Comparison of ENCODE assay signal across 1 cellular context in the genomic region with DNA sequence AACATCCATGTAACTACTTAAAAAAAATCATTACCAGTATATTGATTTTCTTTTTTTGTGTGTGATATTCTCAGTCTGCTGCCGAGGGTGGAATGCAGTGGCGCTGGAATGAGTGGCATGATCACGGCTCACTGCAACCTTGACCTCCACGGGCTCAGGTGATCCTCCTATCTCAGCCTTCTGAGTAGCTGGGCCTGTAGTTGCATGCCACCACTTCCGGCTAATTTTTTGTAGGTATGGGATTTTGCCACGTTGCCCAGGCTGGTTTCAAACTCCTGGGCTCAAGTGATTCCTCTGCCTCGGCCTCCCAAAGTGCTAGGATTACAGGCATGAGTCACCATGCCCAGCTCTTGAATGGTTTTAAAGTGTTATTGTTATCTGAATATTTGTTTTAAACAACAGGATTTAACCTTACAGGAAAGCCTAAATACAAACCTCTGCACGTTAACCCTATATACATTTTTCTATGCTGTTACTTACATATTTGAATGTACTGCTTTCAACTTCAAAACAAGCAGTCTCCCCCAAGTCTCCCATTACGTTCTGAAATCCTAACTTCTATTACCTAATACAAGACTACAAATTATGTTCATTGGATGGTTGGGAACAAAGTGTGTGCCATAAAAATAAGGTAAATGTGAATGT.
TF ChIP-seq lines count a peak whose summit lies in the region.

No MANE protein-coding gene starts in this region.

TF ChIP-seq in HepG2, 621 proteins besides CTCF, POLR2A, EP300 and RAD21 (continued from another document and continues in another):
- TF ChIP-seq, protein P1, sequence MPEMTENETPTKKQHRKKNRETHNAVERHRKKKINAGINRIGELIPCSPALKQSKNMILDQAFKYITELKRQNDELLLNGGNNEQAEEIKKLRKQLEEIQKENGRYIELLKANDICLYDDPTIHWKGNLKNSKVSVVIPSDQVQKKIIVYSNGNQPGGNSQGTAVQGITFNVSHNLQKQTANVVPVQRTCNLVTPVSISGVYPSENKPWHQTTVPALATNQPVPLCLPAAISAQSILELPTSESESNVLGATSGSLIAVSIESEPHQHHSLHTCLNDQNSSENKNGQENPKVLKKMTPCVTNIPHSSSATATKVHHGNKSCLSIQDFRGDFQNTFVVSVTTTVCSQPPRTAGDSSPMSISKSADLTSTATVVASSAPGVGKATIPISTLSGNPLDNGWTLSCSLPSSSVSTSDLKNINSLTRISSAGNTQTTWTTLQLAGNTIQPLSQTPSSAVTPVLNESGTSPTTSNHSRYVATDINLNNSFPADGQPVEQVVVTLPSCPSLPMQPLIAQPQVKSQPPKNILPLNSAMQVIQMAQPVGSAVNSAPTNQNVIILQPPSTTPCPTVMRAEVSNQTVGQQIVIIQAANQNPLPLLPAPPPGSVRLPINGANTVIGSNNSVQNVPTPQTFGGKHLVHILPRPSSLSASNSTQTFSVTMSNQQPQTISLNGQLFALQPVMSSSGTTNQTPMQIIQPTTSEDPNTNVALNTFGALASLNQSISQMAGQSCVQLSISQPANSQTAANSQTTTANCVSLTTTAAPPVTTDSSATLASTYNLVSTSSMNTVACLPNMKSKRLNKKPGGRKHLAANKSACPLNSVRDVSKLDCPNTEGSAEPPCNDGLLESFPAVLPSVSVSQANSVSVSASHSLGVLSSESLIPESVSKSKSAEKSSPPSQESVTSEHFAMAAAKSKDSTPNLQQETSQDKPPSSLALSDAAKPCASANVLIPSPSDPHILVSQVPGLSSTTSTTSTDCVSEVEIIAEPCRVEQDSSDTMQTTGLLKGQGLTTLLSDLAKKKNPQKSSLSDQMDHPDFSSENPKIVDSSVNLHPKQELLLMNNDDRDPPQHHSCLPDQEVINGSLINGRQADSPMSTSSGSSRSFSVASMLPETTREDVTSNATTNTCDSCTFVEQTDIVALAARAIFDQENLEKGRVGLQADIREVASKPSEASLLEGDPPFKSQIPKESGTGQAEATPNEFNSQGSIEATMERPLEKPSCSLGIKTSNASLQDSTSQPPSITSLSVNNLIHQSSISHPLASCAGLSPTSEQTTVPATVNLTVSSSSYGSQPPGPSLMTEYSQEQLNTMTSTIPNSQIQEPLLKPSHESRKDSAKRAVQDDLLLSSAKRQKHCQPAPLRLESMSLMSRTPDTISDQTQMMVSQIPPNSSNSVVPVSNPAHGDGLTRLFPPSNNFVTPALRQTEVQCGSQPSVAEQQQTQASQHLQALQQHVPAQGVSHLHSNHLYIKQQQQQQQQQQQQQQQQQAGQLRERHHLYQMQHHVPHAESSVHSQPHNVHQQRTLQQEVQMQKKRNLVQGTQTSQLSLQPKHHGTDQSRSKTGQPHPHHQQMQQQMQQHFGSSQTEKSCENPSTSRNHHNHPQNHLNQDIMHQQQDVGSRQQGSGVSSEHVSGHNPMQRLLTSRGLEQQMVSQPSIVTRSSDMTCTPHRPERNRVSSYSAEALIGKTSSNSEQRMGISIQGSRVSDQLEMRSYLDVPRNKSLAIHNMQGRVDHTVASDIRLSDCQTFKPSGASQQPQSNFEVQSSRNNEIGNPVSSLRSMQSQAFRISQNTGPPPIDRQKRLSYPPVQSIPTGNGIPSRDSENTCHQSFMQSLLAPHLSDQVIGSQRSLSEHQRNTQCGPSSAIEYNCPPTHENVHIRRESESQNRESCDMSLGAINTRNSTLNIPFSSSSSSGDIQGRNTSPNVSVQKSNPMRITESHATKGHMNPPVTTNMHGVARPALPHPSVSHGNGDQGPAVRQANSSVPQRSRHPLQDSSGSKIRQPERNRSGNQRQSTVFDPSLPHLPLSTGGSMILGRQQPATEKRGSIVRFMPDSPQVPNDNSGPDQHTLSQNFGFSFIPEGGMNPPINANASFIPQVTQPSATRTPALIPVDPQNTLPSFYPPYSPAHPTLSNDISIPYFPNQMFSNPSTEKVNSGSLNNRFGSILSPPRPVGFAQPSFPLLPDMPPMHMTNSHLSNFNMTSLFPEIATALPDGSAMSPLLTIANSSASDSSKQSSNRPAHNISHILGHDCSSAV (CRISPR knock-in tag; IDR thresholded peaks at IDR 0.05; ENCODE audit: borderline replicate concordance) = no peak
- TF ChIP-seq, protein P2, sequence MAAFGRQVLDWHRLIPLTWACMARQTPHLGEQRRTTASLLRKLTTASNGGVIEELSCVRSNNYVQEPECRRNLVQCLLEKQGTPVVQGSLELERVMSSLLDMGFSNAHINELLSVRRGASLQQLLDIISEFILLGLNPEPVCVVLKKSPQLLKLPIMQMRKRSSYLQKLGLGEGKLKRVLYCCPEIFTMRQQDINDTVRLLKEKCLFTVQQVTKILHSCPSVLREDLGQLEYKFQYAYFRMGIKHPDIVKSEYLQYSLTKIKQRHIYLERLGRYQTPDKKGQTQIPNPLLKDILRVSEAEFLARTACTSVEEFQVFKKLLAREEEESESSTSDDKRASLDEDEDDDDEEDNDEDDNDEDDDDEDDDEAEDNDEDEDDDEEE (CRISPR knock-in tag; IDR thresholded peaks at IDR 0.05) = no peak
- no peak for TF ChIP-seq ZNF329 (CRISPR knock-in tag; IDR thresholded peaks at IDR 0.05; ENCODE audit: low read depth)
- no peak for TF ChIP-seq ZNF432 (CRISPR knock-in tag; IDR thresholded peaks at IDR 0.05; ENCODE audit: borderline replicate concordance)
- TF ChIP-seq, protein P3, sequence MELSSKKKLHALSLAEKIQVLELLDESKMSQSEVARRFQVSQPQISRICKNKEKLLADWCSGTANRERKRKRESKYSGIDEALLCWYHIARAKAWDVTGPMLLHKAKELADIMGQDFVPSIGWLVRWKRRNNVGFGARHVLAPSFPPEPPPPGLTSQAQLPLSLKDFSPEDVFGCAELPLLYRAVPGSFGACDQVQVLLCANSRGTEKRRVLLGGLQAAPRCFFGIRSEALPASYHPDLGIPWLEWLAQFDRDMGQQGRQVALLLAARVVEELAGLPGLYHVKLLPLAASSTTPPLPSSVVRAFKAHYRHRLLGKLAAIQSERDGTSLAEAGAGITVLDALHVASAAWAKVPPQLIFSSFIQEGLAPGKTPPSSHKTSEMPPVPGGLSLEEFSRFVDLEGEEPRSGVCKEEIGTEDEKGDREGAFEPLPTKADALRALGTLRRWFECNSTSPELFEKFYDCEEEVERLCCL (CRISPR knock-in tag; IDR thresholded peaks at IDR 0.05; ENCODE audit: borderline replicate concordance) = no peak
- peak; percentile 57 for TF ChIP-seq RXRB (CRISPR knock-in tag; IDR thresholded peaks at IDR 0.05; ENCODE audit: borderline replicate concordance)
- TF ChIP-seq ZNF614 (CRISPR knock-in tag; IDR thresholded peaks at IDR 0.05; ENCODE audit: borderline replicate concordance) = peak; percentile 48; the same call in 1 of the 2 replicates
- TF ChIP-seq TMF1 (CRISPR knock-in tag; IDR thresholded peaks at IDR 0.05; ENCODE audit: low read depth) = no peak
- TF ChIP-seq, protein P4, sequence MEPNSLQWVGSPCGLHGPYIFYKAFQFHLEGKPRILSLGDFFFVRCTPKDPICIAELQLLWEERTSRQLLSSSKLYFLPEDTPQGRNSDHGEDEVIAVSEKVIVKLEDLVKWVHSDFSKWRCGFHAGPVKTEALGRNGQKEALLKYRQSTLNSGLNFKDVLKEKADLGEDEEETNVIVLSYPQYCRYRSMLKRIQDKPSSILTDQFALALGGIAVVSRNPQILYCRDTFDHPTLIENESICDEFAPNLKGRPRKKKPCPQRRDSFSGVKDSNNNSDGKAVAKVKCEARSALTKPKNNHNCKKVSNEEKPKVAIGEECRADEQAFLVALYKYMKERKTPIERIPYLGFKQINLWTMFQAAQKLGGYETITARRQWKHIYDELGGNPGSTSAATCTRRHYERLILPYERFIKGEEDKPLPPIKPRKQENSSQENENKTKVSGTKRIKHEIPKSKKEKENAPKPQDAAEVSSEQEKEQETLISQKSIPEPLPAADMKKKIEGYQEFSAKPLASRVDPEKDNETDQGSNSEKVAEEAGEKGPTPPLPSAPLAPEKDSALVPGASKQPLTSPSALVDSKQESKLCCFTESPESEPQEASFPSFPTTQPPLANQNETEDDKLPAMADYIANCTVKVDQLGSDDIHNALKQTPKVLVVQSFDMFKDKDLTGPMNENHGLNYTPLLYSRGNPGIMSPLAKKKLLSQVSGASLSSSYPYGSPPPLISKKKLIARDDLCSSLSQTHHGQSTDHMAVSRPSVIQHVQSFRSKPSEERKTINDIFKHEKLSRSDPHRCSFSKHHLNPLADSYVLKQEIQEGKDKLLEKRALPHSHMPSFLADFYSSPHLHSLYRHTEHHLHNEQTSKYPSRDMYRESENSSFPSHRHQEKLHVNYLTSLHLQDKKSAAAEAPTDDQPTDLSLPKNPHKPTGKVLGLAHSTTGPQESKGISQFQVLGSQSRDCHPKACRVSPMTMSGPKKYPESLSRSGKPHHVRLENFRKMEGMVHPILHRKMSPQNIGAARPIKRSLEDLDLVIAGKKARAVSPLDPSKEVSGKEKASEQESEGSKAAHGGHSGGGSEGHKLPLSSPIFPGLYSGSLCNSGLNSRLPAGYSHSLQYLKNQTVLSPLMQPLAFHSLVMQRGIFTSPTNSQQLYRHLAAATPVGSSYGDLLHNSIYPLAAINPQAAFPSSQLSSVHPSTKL (CRISPR knock-in tag; IDR thresholded peaks at IDR 0.05) = peak; percentile 82
- peak; percentile 65; the same call in 1 of the 2 replicates for TF ChIP-seq ZMYM4 (CRISPR knock-in tag; IDR thresholded peaks at IDR 0.05)
- TF ChIP-seq RFX1 (IDR thresholded peaks at IDR 0.05) = no peak
- TF ChIP-seq KDM3A (CRISPR knock-in tag; IDR thresholded peaks at IDR 0.05; ENCODE audit: low read depth) = no peak
- TF ChIP-seq PRMT3 (CRISPR knock-in tag; IDR thresholded peaks at IDR 0.05; ENCODE audit: borderline replicate concordance, low read depth) = no peak
- TF ChIP-seq ZNF20 (CRISPR knock-in tag; IDR thresholded peaks at IDR 0.05) = no peak
- no peak for TF ChIP-seq SMC3 (IDR thresholded peaks at IDR 0.05; ENCODE audit: low read length)
- no peak for TF ChIP-seq FLYWCH1 (CRISPR knock-in tag; IDR thresholded peaks at IDR 0.05)
- TF ChIP-seq KDM4B (CRISPR knock-in tag; IDR thresholded peaks at IDR 0.05) = no peak
- no peak for TF ChIP-seq ZNF446 (CRISPR knock-in tag; IDR thresholded peaks at IDR 0.05)
- peak; percentile 80 for TF ChIP-seq ONECUT2 (CRISPR knock-in tag; IDR thresholded peaks at IDR 0.05)
- peak; percentile 46 for TF ChIP-seq BCL6 (CRISPR knock-in tag; IDR thresholded peaks at IDR 0.05)
- no peak for TF ChIP-seq SOX13 (IDR thresholded peaks at IDR 0.05)
- TF ChIP-seq SOX13 (CRISPR knock-in tag; conservative IDR thresholded peaks at IDR 0.05 in 1 of 2, IDR thresholded peaks at IDR 0.05 in 1 of 2) = peak in 1 of 2 experiments; percentile 48; a peak in 1 of 4 replicates
- no peak for TF ChIP-seq ZNF468 (CRISPR knock-in tag; IDR thresholded peaks at IDR 0.05)
- TF ChIP-seq ZNF317 (CRISPR knock-in tag; IDR thresholded peaks at IDR 0.05) = no peak
- peak; percentile 73 for TF ChIP-seq ZMYM3 (CRISPR knock-in tag; IDR thresholded peaks at IDR 0.05)
- TF ChIP-seq, protein P5, sequence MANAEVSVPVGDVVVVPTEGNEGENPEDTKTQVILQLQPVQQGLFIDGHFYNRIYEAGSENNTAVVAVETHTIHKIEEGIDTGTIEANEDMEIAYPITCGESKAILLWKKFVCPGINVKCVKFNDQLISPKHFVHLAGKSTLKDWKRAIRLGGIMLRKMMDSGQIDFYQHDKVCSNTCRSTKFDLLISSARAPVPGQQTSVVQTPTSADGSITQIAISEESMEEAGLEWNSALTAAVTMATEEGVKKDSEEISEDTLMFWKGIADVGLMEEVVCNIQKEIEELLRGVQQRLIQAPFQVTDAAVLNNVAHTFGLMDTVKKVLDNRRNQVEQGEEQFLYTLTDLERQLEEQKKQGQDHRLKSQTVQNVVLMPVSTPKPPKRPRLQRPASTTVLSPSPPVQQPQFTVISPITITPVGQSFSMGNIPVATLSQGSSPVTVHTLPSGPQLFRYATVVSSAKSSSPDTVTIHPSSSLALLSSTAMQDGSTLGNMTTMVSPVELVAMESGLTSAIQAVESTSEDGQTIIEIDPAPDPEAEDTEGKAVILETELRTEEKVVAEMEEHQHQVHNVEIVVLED (CRISPR knock-in tag; IDR thresholded peaks at IDR 0.05; ENCODE audit: borderline replicate concordance) = no peak
- TF ChIP-seq, protein P6, sequence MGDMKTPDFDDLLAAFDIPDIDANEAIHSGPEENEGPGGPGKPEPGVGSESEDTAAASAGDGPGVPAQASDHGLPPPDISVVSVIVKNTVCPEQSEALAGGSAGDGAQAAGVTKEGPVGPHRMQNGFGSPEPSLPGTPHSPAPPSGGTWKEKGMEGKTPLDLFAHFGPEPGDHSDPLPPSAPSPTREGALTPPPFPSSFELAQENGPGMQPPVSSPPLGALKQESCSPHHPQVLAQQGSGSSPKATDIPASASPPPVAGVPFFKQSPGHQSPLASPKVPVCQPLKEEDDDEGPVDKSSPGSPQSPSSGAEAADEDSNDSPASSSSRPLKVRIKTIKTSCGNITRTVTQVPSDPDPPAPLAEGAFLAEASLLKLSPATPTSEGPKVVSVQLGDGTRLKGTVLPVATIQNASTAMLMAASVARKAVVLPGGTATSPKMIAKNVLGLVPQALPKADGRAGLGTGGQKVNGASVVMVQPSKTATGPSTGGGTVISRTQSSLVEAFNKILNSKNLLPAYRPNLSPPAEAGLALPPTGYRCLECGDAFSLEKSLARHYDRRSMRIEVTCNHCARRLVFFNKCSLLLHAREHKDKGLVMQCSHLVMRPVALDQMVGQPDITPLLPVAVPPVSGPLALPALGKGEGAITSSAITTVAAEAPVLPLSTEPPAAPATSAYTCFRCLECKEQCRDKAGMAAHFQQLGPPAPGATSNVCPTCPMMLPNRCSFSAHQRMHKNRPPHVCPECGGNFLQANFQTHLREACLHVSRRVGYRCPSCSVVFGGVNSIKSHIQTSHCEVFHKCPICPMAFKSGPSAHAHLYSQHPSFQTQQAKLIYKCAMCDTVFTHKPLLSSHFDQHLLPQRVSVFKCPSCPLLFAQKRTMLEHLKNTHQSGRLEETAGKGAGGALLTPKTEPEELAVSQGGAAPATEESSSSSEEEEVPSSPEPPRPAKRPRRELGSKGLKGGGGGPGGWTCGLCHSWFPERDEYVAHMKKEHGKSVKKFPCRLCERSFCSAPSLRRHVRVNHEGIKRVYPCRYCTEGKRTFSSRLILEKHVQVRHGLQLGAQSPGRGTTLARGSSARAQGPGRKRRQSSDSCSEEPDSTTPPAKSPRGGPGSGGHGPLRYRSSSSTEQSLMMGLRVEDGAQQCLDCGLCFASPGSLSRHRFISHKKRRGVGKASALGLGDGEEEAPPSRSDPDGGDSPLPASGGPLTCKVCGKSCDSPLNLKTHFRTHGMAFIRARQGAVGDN (CRISPR knock-in tag; IDR thresholded peaks at IDR 0.05) = peak; percentile 41; the same call in 1 of the 2 replicates
- no peak for TF ChIP-seq ZNF451 (CRISPR knock-in tag; IDR thresholded peaks at IDR 0.05)
- TF ChIP-seq ZMYM2 (CRISPR knock-in tag; IDR thresholded peaks at IDR 0.05) = peak; percentile 83
- TF ChIP-seq KDM5A (IDR thresholded peaks at IDR 0.05; ENCODE audit: borderline replicate concordance, low read length) = no peak
- TF ChIP-seq RBAK (CRISPR knock-in tag; IDR thresholded peaks at IDR 0.05) = no peak
- TF ChIP-seq, protein P7, sequence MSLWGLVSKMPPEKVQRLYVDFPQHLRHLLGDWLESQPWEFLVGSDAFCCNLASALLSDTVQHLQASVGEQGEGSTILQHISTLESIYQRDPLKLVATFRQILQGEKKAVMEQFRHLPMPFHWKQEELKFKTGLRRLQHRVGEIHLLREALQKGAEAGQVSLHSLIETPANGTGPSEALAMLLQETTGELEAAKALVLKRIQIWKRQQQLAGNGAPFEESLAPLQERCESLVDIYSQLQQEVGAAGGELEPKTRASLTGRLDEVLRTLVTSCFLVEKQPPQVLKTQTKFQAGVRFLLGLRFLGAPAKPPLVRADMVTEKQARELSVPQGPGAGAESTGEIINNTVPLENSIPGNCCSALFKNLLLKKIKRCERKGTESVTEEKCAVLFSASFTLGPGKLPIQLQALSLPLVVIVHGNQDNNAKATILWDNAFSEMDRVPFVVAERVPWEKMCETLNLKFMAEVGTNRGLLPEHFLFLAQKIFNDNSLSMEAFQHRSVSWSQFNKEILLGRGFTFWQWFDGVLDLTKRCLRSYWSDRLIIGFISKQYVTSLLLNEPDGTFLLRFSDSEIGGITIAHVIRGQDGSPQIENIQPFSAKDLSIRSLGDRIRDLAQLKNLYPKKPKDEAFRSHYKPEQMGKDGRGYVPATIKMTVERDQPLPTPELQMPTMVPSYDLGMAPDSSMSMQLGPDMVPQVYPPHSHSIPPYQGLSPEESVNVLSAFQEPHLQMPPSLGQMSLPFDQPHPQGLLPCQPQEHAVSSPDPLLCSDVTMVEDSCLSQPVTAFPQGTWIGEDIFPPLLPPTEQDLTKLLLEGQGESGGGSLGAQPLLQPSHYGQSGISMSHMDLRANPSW (CRISPR knock-in tag; IDR thresholded peaks at IDR 0.05; ENCODE audit: borderline replicate concordance) = no peak
